ENCODE assay signal across 18 cellular contexts in the genomic region with DNA sequence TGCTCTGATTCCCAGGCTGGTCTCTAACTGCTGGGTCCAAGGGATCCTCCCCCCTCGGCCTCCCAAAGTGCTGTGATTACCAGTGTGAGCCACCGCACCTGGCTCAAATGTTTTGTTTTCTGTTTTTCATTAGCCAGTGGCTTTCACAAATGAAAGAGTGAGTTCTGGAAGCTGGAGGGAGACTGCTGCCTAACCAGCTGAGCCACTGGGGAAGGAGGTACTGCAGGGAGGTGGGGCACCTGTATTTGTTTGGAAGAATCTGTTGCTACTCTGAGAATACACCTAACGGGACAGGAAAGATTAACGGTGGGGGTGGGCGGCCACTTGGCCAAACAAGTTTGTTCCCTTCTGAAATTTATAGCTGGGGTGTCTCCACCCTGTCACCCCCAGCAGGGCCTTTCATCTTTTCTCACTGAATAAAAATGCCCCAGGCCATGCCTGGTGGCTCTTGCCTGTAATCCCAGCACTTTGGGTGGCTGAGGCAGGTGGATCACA. TPM values are rescaled to one million over a fixed set of nuclear protein-coding genes. Genes with fewer than 3 reads are reported as not detected.
A peak's percentile ranks its signal among the peaks of the same experiment; 100 is the strongest.
DNase-seq lines count a peak whose midpoint lies in the region; ATAC-seq and TF ChIP-seq lines count a peak whose summit lies in the region.
"Had no signal": no experiment of that assay in that cellular context is flagged by ENCODE, and none has a peak within 500 bp of the region (broad histone marks: within the 10 kb centered on the region; RNA-seq: fewer than 3 reads in every experiment).

No MANE protein-coding gene starts in this region.

- TF ChIP-seq CTCF in breast epithelium (IDR thresholded peaks at IDR 0.05) (no peak), prostate gland (IDR thresholded peaks at IDR 0.05) (no peak), thyroid gland (IDR thresholded peaks at IDR 0.05) (no peak)

- 48% methylated on average over 5 of the region's 5 CpGs for WGBS in prostate gland
- WGBS in thyroid gland, 2 donors: 85 to 90% methylated on average over 5 of the region's 5 CpGs

- H3K36me3 ChIP-seq in breast epithelium: no peaks in the 10 kb centered on the region
- H3K36me3 ChIP-seq in prostate gland: no peaks in the 10 kb centered on the region
- no peaks in the 10 kb centered on the region for H3K36me3 ChIP-seq in thyroid gland
- H3K36me3 ChIP-seq: SJCRH30 had no signal

- in situ Hi-C loops in T47D (cut with HindIII; ENCODE audit: low pct_unique_long_range_greater_than_20kb, low sequenced_read_pairs): no loop called here

- ATAC-seq in HG02763 (IDR thresholded peaks at IDR 0.05; ENCODE audit: unreplicated experiment): no peak
- ATAC-seq: SK-N-SH treated with all-trans-retinoic acid at 6 μM for 48 hours had no signal

- peak; percentile 51 to 71 for DNase-seq in T47D (ENCODE audit: low read depth in 1 of 2, low spot score in 1 of 2)
- DNase-seq in breast epithelium (ENCODE audit: low spot score in 2 of 2): no peak
- peak; percentile 14 for DNase-seq in NCI-H69 (lab: John Stamatoyannopoulos, UW)
- DNase-seq in prostate gland (ENCODE audit: low spot score): peak; percentile 28
- no peak for DNase-seq in stimulated activated CD4-positive, alpha-beta T cell treated with anti-CD3 and anti-CD28 coated beads, Interleukin-12 subunit alpha, Interleukin-12 subunit beta, amount 100 ng/mL, for 4 hours
- DNase-seq in thyroid gland: no peak
- DNase-seq: DMS53, HCEC 1CT, NCI-H1092, NCI-H1417 treated with DMSO at 0.1 percent for 48 hours, NCI-H1694 treated with DMSO at 0.1 percent for 48 hours, NCI-H2081, NCI-H524, NCI-H774, SJCRH30 had no signal

- H3K4me1 ChIP-seq in breast epithelium (no peaks in the 10 kb centered on the region), prostate gland (replicated peaks) (no peaks in the 10 kb centered on the region), thyroid gland (peaks cover 0 to under 1% of the 10 kb centered on the region in 2 donors)
- H3K4me1 ChIP-seq: SJCRH30 had no signal

- H3K27me3 ChIP-seq in breast epithelium (no peaks in the 10 kb centered on the region), prostate gland (replicated peaks; ENCODE audit: insufficient read depth) (no peaks in the 10 kb centered on the region), thyroid gland (no peaks in the 10 kb centered on the region)
- H3K27me3 ChIP-seq: SJCRH30 had no signal

- H3K9me3 ChIP-seq in breast epithelium (no peaks in the 10 kb centered on the region), prostate gland (no peaks in the 10 kb centered on the region), thyroid gland (no peaks in the 10 kb centered on the region)
- H3K9me3 ChIP-seq: SJCRH30 had no signal

- H3K4me3 ChIP-seq in breast epithelium (no peak overlapping the region), prostate gland (no peak overlapping the region), thyroid gland (replicated peaks in 1 of 3) (no peak overlapping the region)
- H3K4me3 ChIP-seq: SJCRH30 had no signal

- TF ChIP-seq POLR2A in breast epithelium (IDR thresholded peaks at IDR 0.05) (no peak), prostate gland (IDR thresholded peaks at IDR 0.05) (no peak), thyroid gland (IDR thresholded peaks at IDR 0.05) (no peak)

- no peak overlapping the region for H3K27ac ChIP-seq in breast epithelium
- H3K27ac ChIP-seq in prostate gland: no peak overlapping the region
- H3K27ac ChIP-seq in thyroid gland: no peak overlapping the region
- H3K27ac ChIP-seq: HL-60, SJCRH30 had no signal

- intact Hi-C loops in breast epithelium (cut with DNase I; ENCODE audit: low total_unique reads) (no loop called here), prostate gland (cut with DNase I) (no loop called here), thyroid gland (cut with DNase I) (no loop called here)

RNA-seq across cellular contexts. Expression of gene STOX1, which starts 4.7 kb away (rescaled TPM):
- total RNA-seq in breast epithelium (10 to 100 TPM in 1 of 3 donors, 1 to 10 TPM in 2; 8.8 to 17.3 (median 9.8) TPM), prostate gland (1 to 10 TPM; 4.7 to 9.2 TPM), thyroid gland (10 to 100 TPM in 2 of 4 donors, 1 to 10 TPM in 2; 8.5 to 14.9 (median 10.0) TPM)

Comparison
In these comparisons a context has a peak if more than half of its experiments do, and no peak if none do; other contexts are left out.
1. DNase-seq: peak in T47D (2 of 2), NCI-H69 (single experiment) and prostate gland (single experiment); none in breast epithelium (0 of 2), stimulated activated CD4-positive, alpha-beta T cell treated with anti-CD3 and anti-CD28 coated beads, Interleukin-12 subunit alpha, Interleukin-12 subunit beta, amount 100 ng/mL, for 4 hours (single experiment) and thyroid gland (0 of 2).